Comparison of ENCODE assay signal across 1 cellular context in the genomic region with DNA sequence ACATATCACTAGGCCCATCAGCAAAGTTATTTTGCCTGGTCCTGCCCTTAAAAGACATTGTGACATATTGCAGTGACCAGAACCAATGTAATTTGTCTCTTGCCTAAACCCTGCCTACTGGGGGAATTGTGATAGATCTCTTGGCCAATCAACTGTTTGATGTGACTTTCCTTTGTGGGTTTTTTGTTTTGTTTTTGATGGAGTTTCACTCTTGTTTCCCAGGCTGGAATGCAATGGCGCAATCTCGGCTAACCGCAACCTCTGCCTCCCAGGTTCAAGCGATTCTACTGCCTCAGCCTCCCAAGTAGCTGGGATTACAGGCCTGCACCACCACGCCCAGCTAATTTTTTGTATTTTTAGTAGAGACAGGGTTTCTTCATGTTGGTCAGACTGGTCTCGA. TPM values are rescaled to one million over a fixed set of nuclear protein-coding genes. Genes with fewer than 3 reads are reported as not detected.
"Had no signal": no experiment of that assay in that cellular context is flagged by ENCODE, and none has a peak within 500 bp of the region (broad histone marks: within the 10 kb centered on the region; RNA-seq: fewer than 3 reads in every experiment).

No MANE protein-coding gene starts in this region.

RNA-seq across cellular contexts. Expression of gene ZNF681, which starts 19.3 kb away (rescaled TPM):
- total RNA-seq: MCF 10A had no signal
